ENCODE assay signal across 9 cellular contexts in the genomic region with DNA sequence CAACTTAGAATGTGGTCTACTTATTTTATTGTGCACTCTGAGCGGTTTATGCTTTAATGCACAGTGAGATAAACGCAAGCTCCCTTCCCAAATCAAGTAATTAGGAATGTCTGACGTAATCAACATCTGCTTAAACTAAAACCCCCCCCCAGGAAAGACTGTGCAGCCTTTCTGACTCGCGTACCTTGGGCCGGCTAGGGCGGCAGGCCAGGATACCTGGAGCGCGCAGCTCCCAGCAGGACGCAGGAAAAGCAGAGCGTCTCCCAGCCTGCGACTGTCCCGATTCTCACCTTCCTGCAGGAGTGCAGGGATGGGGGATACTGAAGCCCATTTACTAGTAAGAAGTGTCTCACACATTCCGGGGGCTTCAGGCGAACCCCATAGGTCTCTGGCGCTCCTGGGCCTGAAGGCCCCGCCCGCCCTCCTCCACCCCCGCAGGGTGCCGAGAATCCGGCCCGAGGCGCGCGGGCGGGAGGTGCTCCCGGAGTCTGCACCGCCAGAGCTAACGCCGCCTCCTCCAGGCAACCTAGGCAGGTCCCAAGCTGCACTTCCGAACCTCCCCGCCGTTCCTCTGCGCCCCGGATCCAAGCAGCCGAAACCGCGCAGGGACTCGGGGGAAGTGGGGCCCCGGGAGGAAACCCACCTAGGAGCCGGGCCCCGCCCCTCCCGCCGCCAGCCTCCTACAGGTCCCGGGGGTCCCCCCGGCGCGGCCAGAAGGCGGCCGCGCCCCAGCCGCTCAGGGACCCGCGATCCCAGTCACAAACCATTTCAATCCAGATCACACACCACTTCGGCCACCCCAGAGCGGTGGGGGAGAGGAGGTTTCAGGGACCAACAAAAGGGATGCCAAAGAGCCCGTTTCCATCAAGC. TPM values are rescaled to one million over a fixed set of nuclear protein-coding genes. Genes with fewer than 3 reads are reported as not detected.
DNase-seq lines count a peak whose midpoint lies in the region; ATAC-seq, FAIRE-seq and TF ChIP-seq lines count a peak whose summit lies in the region.
"Had no signal": no experiment of that assay in that cellular context is flagged by ENCODE, and none has a peak within 500 bp of the region (broad histone marks: within the 10 kb centered on the region; RNA-seq: fewer than 3 reads in every experiment).

No MANE protein-coding gene starts in this region.

- H3K9me3 ChIP-seq in keratinocyte (ENCODE audit: control insufficient read depth, low read depth, low read length) (no peaks in the 10 kb centered on the region), PC-9 (ENCODE audit: insufficient read depth, low read depth) (no peaks in the 10 kb centered on the region)

- peak; percentile 49 for DNase-seq in GM13977 (ENCODE audit: low spot score)
- DNase-seq in NCI-H526 (lab: John Stamatoyannopoulos, UW), result peak; percentile 64 to 85
- DNase-seq in T47D (ENCODE audit: low read depth in 1 of 2, low spot score in 1 of 2), result peak; percentile 70 to 85
- DNase-seq in keratinocyte (ENCODE audit: low read depth, low spot score), result no peak
- peak; percentile 37 for DNase-seq in stimulated activated naive CD8-positive, alpha-beta T cell treated with anti-CD3 and anti-CD28 coated beads, Interleukin-15, Interleukin-2, amounts not matched to agents 100 U/mL and 50 U/mL, for 24 hours
- no peak for DNase-seq in PC-9
- DNase-seq in foreskin melanocyte, result no peak
- DNase-seq: natural killer cell had no signal

- H3K4me1 ChIP-seq in keratinocyte (ENCODE audit: control insufficient read depth, extremely low read depth, insufficient read depth, low read length) (peaks cover 4% of the 10 kb centered on the region), PC-9 (replicated peaks; ENCODE audit: insufficient read depth) (no peaks in the 10 kb centered on the region)

- H3K4me3 ChIP-seq in keratinocyte (ENCODE audit: control insufficient read depth in 2 of 3, extremely low read depth in 1 of 3, insufficient read depth in 2 of 3, low read depth in 1 of 3, low read length in 3 of 3) (peak overlapping the region; percentile 24 to 67 (median 57)), PC-9 (no peak overlapping the region)

- H3K27me3 ChIP-seq in keratinocyte (ENCODE audit: control insufficient read depth, extremely low read depth, insufficient read depth, low read length), result peaks cover 65% of the 10 kb centered on the region
- H3K27me3 ChIP-seq in PC-9 (ENCODE audit: insufficient read depth, low read depth), result peaks cover 35% of the 10 kb centered on the region

- POLR2A ChIA-PET in PC-9 (lab: Charles Lee; ENCODE audit: unreplicated experiment), result no interaction called here

- peak; percentile 29 for FAIRE-seq in keratinocyte (lab: Jason Lieb, UNC)

- H3K9me1 ChIP-seq in keratinocyte (ENCODE audit: control insufficient read depth, extremely low read depth, insufficient read depth, low read length), result no peaks in the 10 kb centered on the region

- H3K4me2 ChIP-seq in keratinocyte (ENCODE audit: control insufficient read depth, extremely low read depth, insufficient read depth, low read depth, low read length), result peak overlapping the region; percentile 82
- no peak overlapping the region for H3K4me2 ChIP-seq in PC-9

- no peaks in the 10 kb centered on the region for H3K36me3 ChIP-seq in keratinocyte (ENCODE audit: control insufficient read depth in 2 of 2, extremely low read depth in 1 of 2, insufficient read depth in 2 of 2, low read length in 2 of 2)
- no peaks in the 10 kb centered on the region for H3K36me3 ChIP-seq in PC-9 (ENCODE audit: low read depth)

- dilution Hi-C loops in keratinocyte (cut with MboI; ENCODE audit: extremely low pct_ligation_motif_present, low sequenced_read_pairs), result no loop called here

- intact Hi-C loops in PC-9 (cut with micrococcal nuclease; ENCODE audit: unreplicated experiment), result no loop called here

- H2AFZ ChIP-seq in keratinocyte (ENCODE audit: control insufficient read depth, low read length) (peak overlapping the region; percentile 33), PC-9 (no peak overlapping the region)

- BruUV-seq in PC-9 (replicated peaks; lab: Mats Ljungman, UMichigan), result no TSS peak

- no peaks in the 10 kb centered on the region for H3K79me2 ChIP-seq in keratinocyte (ENCODE audit: control insufficient read depth, insufficient read depth, low read length)
- no peaks in the 10 kb centered on the region for H3K79me2 ChIP-seq in PC-9 (ENCODE audit: low read depth)

- H3K9me2 ChIP-seq in PC-9 (ENCODE audit: insufficient read depth), result no peaks in the 10 kb centered on the region

- in situ Hi-C loops in GM13977 (cut with MboI; ENCODE audit: low pct_unique_long_range_greater_than_20kb, low sequenced_read_pairs, unreplicated experiment) (no loop called here), T47D (cut with HindIII; ENCODE audit: low pct_unique_long_range_greater_than_20kb, low sequenced_read_pairs) (no loop called here)

- CTCF ChIA-PET in PC-9 (lab: Charles Lee), result no interaction called here

- TF ChIP-seq CTCF in GM13977 (IDR thresholded peaks at IDR 0.05; ENCODE audit: extremely low read depth, insufficient read depth, missing control alignments) (no peak), keratinocyte (optimal IDR thresholded peaks at IDR 0.05 in 1 of 3, IDR thresholded peaks at IDR 0.05 in 1 of 3, conservative IDR thresholded peaks at IDR 0.05 in 1 of 3; ENCODE audit: extremely low read depth in 1 of 3, insufficient read depth in 2 of 3, low read length in 3 of 3) (peak in 1 of 3 experiments; percentile 43), PC-9 (conservative IDR thresholded peaks at IDR 0.05) (no peak)

- no peak overlapping the region for H3K27ac ChIP-seq in keratinocyte (ENCODE audit: control insufficient read depth, insufficient read depth, low read length)
- no peak overlapping the region for H3K27ac ChIP-seq in PC-9

- ATAC-seq in stimulated activated naive CD8-positive, alpha-beta T cell treated with anti-CD3 and anti-CD28 coated beads, Interleukin-15, Interleukin-2, amounts not matched to agents 100 U/mL and 50 U/mL, for 24 hours, result peak; percentile 44
- ATAC-seq in HG03139 (IDR thresholded peaks at IDR 0.05; ENCODE audit: unreplicated experiment), result no peak

- H4K20me1 ChIP-seq in keratinocyte (ENCODE audit: control insufficient read depth, extremely low read depth, insufficient read depth, low read length) (no peaks in the 10 kb centered on the region), PC-9 (ENCODE audit: insufficient read depth) (no peaks in the 10 kb centered on the region)

- no peaks in the 10 kb centered on the region for H3F3A ChIP-seq in PC-9 (ENCODE audit: insufficient read depth, low read depth)

- no peak overlapping the region for H3K9ac ChIP-seq in keratinocyte (ENCODE audit: control insufficient read depth, extremely low read depth, insufficient read depth, low read length)

RNA-seq across cellular contexts. Expression of a gene that starts 1.4 kb away (rescaled TPM):
- 0.22 to 0.48 TPM (median 0.40 TPM) in 3 replicates for polyA plus RNA-seq in keratinocyte
- 0.25 TPM for polyA plus RNA-seq in keratinocyte (2011; ENCODE audit: low read depth)
- polyA plus RNA-seq in keratinocyte (2011; cell fraction: cytosol; rRNA removed), result 0.16 and 0.21 TPM in 2 replicates
- 0.43 and 0.56 TPM in 2 replicates for polyA plus RNA-seq in keratinocyte (2011; cell fraction: nucleus; rRNA removed)
- 0.28 and 0.47 TPM in 2 replicates for polyA plus RNA-seq in keratinocyte (2012; ENCODE audit: low replicate concordance)
- 0.48 to 1.2 TPM (median 0.82 TPM) in 3 replicates for polyA minus RNA-seq in keratinocyte
- not detected for polyA minus RNA-seq in keratinocyte (2011; cell fraction: cytosol; rRNA and poly(A)+ RNA removed)
- 0.78 and 0.95 TPM in 2 replicates for polyA minus RNA-seq in keratinocyte (2011; cell fraction: nucleus; rRNA and poly(A)+ RNA removed)
- total RNA-seq in PC-9 (2021), result not detected in 2 replicates

Comparison
In these comparisons a context has a peak if more than half of its experiments do, and no peak if none do; other contexts are left out.
1. DNase-seq: peak in GM13977 (single experiment), NCI-H526 (2 of 2), T47D (2 of 2) and stimulated activated naive CD8-positive, alpha-beta T cell treated with anti-CD3 and anti-CD28 coated beads, Interleukin-15, Interleukin-2, amounts not matched to agents 100 U/mL and 50 U/mL, for 24 hours (single experiment); none in keratinocyte (single experiment), PC-9 (0 of 2) and foreskin melanocyte (single experiment).